In genomic region chr9:98216391-98216790, GRCh38 we compare ENCODE assay signal across 1 cellular context.
TF ChIP-seq lines count a peak whose summit lies in the region.

No MANE protein-coding gene starts in this region.

TF ChIP-seq in H1, 55 proteins besides CTCF, POLR2A, EP300 and RAD21:
- TF ChIP-seq HDAC2 (IDR thresholded peaks at IDR 0.05; ENCODE audit: borderline replicate concordance in 1 of 2, low read depth in 2 of 2, low read length in 2 of 2) (no peak), KDM5A (IDR thresholded peaks at IDR 0.05; ENCODE audit: low read length) (no peak), BRCA1 (IDR thresholded peaks at IDR 0.05; ENCODE audit: low read depth, low read length) (no peak), MAFK (IDR thresholded peaks at IDR 0.05; ENCODE audit: low read depth, low read length) (no peak), SP4 (IDR thresholded peaks at IDR 0.05; ENCODE audit: low read length) (no peak), NANOG (IDR thresholded peaks at IDR 0.05; ENCODE audit: insufficient read depth, low read depth, low read length, poor library complexity, severe bottlenecking) (no peak), CBX8 (IDR thresholded peaks at IDR 0.05; ENCODE audit: borderline replicate concordance, low read depth, low read length) (no peak), CREB1 (IDR thresholded peaks at IDR 0.05) (no peak), CHD1 (IDR thresholded peaks at IDR 0.05; ENCODE audit: low read depth, low read length) (no peak), TAF1 (IDR thresholded peaks at IDR 0.05; ENCODE audit: low read depth, low read length) (no peak), BACH1 (IDR thresholded peaks at IDR 0.05; ENCODE audit: low read length) (no peak), KDM4A (IDR thresholded peaks at IDR 0.05; ENCODE audit: low read depth, low read length, severe bottlenecking) (no peak), ASH2L (IDR thresholded peaks at IDR 0.05; ENCODE audit: low read length) (no peak), SP1 (IDR thresholded peaks at IDR 0.05; ENCODE audit: low read depth, low read length) (no peak)
TF ChIP-seq in H1: peak in this region for 0.
